ENCODE assay signal across 13 cellular contexts in genomic region chr15:101120961-101121360, GRCh38.
DNase-seq lines count a peak whose midpoint lies in the region; ATAC-seq and TF ChIP-seq lines count a peak whose summit lies in the region.
"Had no signal": no experiment of that assay in that cellular context is flagged by ENCODE, and none has a peak within 500 bp of the region (broad histone marks: within the 10 kb centered on the region; RNA-seq: fewer than 3 reads in every experiment).

No MANE protein-coding gene starts in this region.

- no peaks in the 10 kb centered on the region for H3K27me3 ChIP-seq in sigmoid colon
- H3K27me3 ChIP-seq: foreskin keratinocyte had no signal

- H3K36me3 ChIP-seq in HEK293 (ENCODE audit: control insufficient read depth in 2 of 2, insufficient read depth in 1 of 2, low read length in 2 of 2) (no peaks in the 10 kb centered on the region), sigmoid colon (no peaks in the 10 kb centered on the region)

- no peaks in the 10 kb centered on the region for H3K9me3 ChIP-seq in HEK293 (ENCODE audit: control insufficient read depth, insufficient read depth, low read depth, low read length)
- no peaks in the 10 kb centered on the region for H3K9me3 ChIP-seq in sigmoid colon

- WGBS in sigmoid colon, 2 donors = 83 to 88% methylated on average over 18 of the region's 18 CpGs

- no peak for TF ChIP-seq POLR2A in sigmoid colon (IDR thresholded peaks at IDR 0.05)

- no peak overlapping the region for H3K4me3 ChIP-seq in HEK293 (ENCODE audit: low read depth, low read length)
- no peak overlapping the region for H3K4me3 ChIP-seq in sigmoid colon

- H3K27ac ChIP-seq in HEK293 (ENCODE audit: extremely low read depth, low read depth, low read length) (no peak overlapping the region), RWPE1 (peak overlapping the region; percentile 45), sigmoid colon (peak overlapping the region; percentile 41 to 73 (median 57))
- H3K27ac ChIP-seq: foreskin keratinocyte had no signal

- ATAC-seq in left cardiac atrium (peak; percentile 6 to 21), HG02763 (IDR thresholded peaks at IDR 0.05; ENCODE audit: unreplicated experiment) (no peak), HG03354 (IDR thresholded peaks at IDR 0.05; ENCODE audit: poor library complexity, severe bottlenecking, unreplicated experiment) (no peak)

- no peaks in the 10 kb centered on the region; the same call in 1 of the 2 replicates for H3K4me1 ChIP-seq in HEK293 (ENCODE audit: control insufficient read depth, insufficient read depth, low read length)
- H3K4me1 ChIP-seq in sigmoid colon = peaks cover 0 to 26% (median 17%) of the 10 kb centered on the region in 4 donors
- H3K4me1 ChIP-seq: foreskin keratinocyte had no signal

- POLR2A ChIA-PET in HEK293 (lab: Yijun Ruan, JAX) (no interaction called here), RWPE1 (lab: Yijun Ruan, JAX; ENCODE audit: low non-redundant PET) (no interaction called here)

- CTCF ChIA-PET in HEK293 (lab: Yijun Ruan, JAX) (interaction anchor here (0.6 kb wide), 1 partner anchor 97 kb away, joined by 3 read pairs; no protein-coding TSS in a partner anchor), RWPE1 (lab: Yijun Ruan, JAX) (no interaction called here)

- intact Hi-C loops in left cardiac atrium (cut with DNase I) (no loop called here), sigmoid colon (cut with DNase I) (loop anchor here (5.0 kb wide), 1 partner anchor 131 kb away; the partner anchor contains the start of gene CHSY1)

- TF ChIP-seq EP300 in sigmoid colon (IDR thresholded peaks at IDR 0.05) = no peak

- DNase-seq in RWPE1 (ENCODE audit: low spot score) = no peak
- DNase-seq in left cardiac atrium = no peak
- no peak for DNase-seq in sigmoid colon
- no peak for DNase-seq in DMS153 (lab: John Stamatoyannopoulos, UW)
- DNase-seq in activated CD4-positive, alpha-beta T cell treated with anti-CD3 and anti-CD28 coated beads, Interleukin-2, amount 50 U/mL, for 48 hours = no peak
- DNase-seq: foreskin keratinocyte, kidney glomerular epithelial cell, NCI-H187, occipital lobe, T1000 had no signal

- no peak for TF ChIP-seq CTCF in HEK293 (tag by site-specific recombination; IDR thresholded peaks at IDR 0.05)
- no peak for TF ChIP-seq CTCF in RWPE1 (conservative IDR thresholded peaks at IDR 0.05; ENCODE audit: low read depth)
- TF ChIP-seq CTCF in sigmoid colon (IDR thresholded peaks at IDR 0.05) = no peak

TF ChIP-seq in HEK293, 187 proteins besides CTCF, POLR2A, EP300 and RAD21:
- no peak for TF ChIP-seq ZEB2 (tag by site-specific recombination; IDR thresholded peaks at IDR 0.05)
- no peak for TF ChIP-seq ZNF311 (tag by site-specific recombination; IDR thresholded peaks at IDR 0.05; ENCODE audit: borderline replicate concordance)
- TF ChIP-seq ZIC2 (tag by site-specific recombination; IDR thresholded peaks at IDR 0.05) = peak; percentile 25; the same call in 1 of the 2 replicates
- no peak for TF ChIP-seq ZSCAN4 (tag by site-specific recombination; IDR thresholded peaks at IDR 0.05)

Comparison
In these comparisons a context has a peak if more than half of its experiments do, and no peak if none do; other contexts are left out.
1. ATAC-seq: peak in left cardiac atrium (2 of 2); none in HG02763 (single experiment) and HG03354 (single experiment).